Comparison of ENCODE assay signal across 10 cellular contexts in the genomic region with DNA sequence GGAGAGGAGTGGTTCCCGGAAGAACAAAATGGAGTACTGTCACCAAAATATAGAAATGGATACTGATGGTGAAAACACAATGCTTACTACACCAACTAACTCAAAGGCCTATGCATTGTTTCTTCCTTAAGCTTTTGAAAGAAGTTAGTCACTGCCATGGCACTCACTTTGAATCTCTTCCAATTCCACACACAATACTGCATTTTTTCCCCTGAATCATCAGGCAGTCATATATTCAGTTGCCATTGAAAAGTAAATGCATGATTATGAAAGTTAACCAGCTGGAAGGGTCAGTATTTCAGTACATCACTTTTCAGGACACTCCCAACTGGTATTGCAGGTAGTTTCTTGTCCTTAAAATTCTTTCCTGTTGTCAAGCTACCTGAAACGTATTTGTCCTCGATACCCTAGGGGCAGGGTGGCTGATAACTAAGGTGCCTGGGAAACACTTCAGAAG. TPM values are rescaled to one million over a fixed set of nuclear protein-coding genes. Genes with fewer than 3 reads are reported as not detected.
DNase-seq lines count a peak whose midpoint lies in the region.
"Had no signal": no experiment of that assay in that cellular context is flagged by ENCODE, and none has a peak within 500 bp of the region (broad histone marks: within the 10 kb centered on the region; RNA-seq: fewer than 3 reads in every experiment).

No MANE protein-coding gene starts in this region.

- no peak overlapping the region for H4K91ac ChIP-seq in mesenchymal stem cell (ENCODE audit: low read length)

- DNase-seq in M059J (ENCODE audit: low read depth) (peak; percentile 91), mesenchymal stem cell (peak; percentile 75), NCI-H345 (lab: John Stamatoyannopoulos, UW) (no peak), 8988T (no peak), KG1 (lab: John Stamatoyannopoulos, UW) (no peak)
- no peak for DNase-seq in stimulated activated CD4-positive, alpha-beta T cell treated with anti-CD3 and anti-CD28 coated beads, Interleukin-4, amount 100 ng/mL, for 24 hours
- DNase-seq: activated effector memory CD4-positive, alpha-beta T cell treated with anti-CD3 and anti-CD28 coated beads, Interleukin-2, amount 50 U/mL, for 16 hours; NCI-H1417 had no signal

- H3K27me3 ChIP-seq in mesenchymal stem cell (ENCODE audit: control insufficient read depth in 1 of 2, insufficient read depth in 1 of 2, low read length in 2 of 2) = no peaks in the 10 kb centered on the region

- H3K23ac ChIP-seq in mesenchymal stem cell (ENCODE audit: low read length in 2 of 2) = no peak overlapping the region

- H3K4me1 ChIP-seq in mesenchymal stem cell (ENCODE audit: control insufficient read depth, insufficient read depth, low read depth, low read length) (peaks cover 5% of the 10 kb centered on the region), urinary bladder (ENCODE audit: insufficient read depth) (no peaks in the 10 kb centered on the region)

- no peak overlapping the region for H3K4ac ChIP-seq in mesenchymal stem cell (ENCODE audit: low read depth in 1 of 2, low read length in 2 of 2)

- no peak overlapping the region for H2BK12ac ChIP-seq in mesenchymal stem cell (ENCODE audit: low read length in 2 of 2)

- H2AFZ ChIP-seq in mesenchymal stem cell (ENCODE audit: low read depth, low read length) = no peak overlapping the region

- no peak overlapping the region for H3K4me2 ChIP-seq in mesenchymal stem cell (ENCODE audit: low read length, poor library complexity, severe bottlenecking)

- peak overlapping the region; percentile 94 for H3K27ac ChIP-seq in cingulate gyrus (ENCODE audit: low read depth, low read length)
- H3K27ac ChIP-seq in mesenchymal stem cell (ENCODE audit: low read length, poor library complexity, severe bottlenecking) = peak overlapping the region; percentile 65
- peak overlapping the region; percentile 45 for H3K27ac ChIP-seq in urinary bladder (ENCODE audit: low read depth)

- no peak overlapping the region for H3K14ac ChIP-seq in mesenchymal stem cell (ENCODE audit: low read length in 2 of 2)

- H4K8ac ChIP-seq in mesenchymal stem cell (ENCODE audit: low read length) = no peak overlapping the region

- H2BK15ac ChIP-seq in mesenchymal stem cell (ENCODE audit: low read depth, poor library complexity, severe bottlenecking) = no peak overlapping the region

- H3K9me3 ChIP-seq in mesenchymal stem cell (ENCODE audit: control insufficient read depth, low read length) = no peaks in the 10 kb centered on the region

- WGBS in mesenchymal stem cell = 70% methylated on average over 2 of the region's 3 CpGs
- WGBS in urinary bladder = 66% methylated on average over 3 of the region's 3 CpGs

- H3K18ac ChIP-seq in mesenchymal stem cell (ENCODE audit: low read depth in 1 of 2, low read length in 2 of 2) = no peak overlapping the region

- H3K36me3 ChIP-seq in mesenchymal stem cell (ENCODE audit: control insufficient read depth in 1 of 2, insufficient read depth in 2 of 2, low read depth in 1 of 2, low read length in 2 of 2) (no peaks in the 10 kb centered on the region), urinary bladder (ENCODE audit: insufficient read depth) (no peaks in the 10 kb centered on the region)

- peaks cover 20% of the 10 kb centered on the region for H3K79me1 ChIP-seq in mesenchymal stem cell (replicated peaks; ENCODE audit: low read length, poor library complexity, severe bottlenecking)

- H2BK120ac ChIP-seq in mesenchymal stem cell (ENCODE audit: low read depth, low read length) = no peak overlapping the region

- no peak overlapping the region for H2AK5ac ChIP-seq in mesenchymal stem cell (ENCODE audit: low read length, severe bottlenecking)

- no peak overlapping the region for H2BK5ac ChIP-seq in mesenchymal stem cell (ENCODE audit: low read depth, low read length, poor library complexity, severe bottlenecking)

- peak overlapping the region; percentile 83 for H3K9ac ChIP-seq in mesenchymal stem cell (ENCODE audit: low read length)

- peak overlapping the region in 1 of 2 experiments; percentile 46 for H3K4me3 ChIP-seq in mesenchymal stem cell (ENCODE audit: insufficient read depth in 1 of 2, low read depth in 1 of 2, low read length in 2 of 2)
- H3K4me3 ChIP-seq in urinary bladder (ENCODE audit: low read depth, low read length) = no peak overlapping the region

RNA-seq across cellular contexts. Expression of a gene that starts 9.0 kb away (rescaled TPM):
- 18.9 and 31.9 TPM in 2 replicates for total RNA-seq in M059J (2014; rRNA removed; shearing (Covaris generic))
- polyA plus RNA-seq in mesenchymal stem cell (2013, experiment 1 of 2) = 50.9 TPM
- polyA plus RNA-seq in mesenchymal stem cell (2013, experiment 2 of 2) = 49.6 TPM
- 51.0 TPM for total RNA-seq in urinary bladder
- polyA plus RNA-seq in urinary bladder = 30.0 TPM

RNA-seq across cellular contexts. Expression of a gene that starts 59.7 kb away (rescaled TPM):
- total RNA-seq in M059J (2014; rRNA removed; shearing (Covaris generic)) = 37.5 and 41.1 TPM in 2 replicates
- 75.0 TPM for polyA plus RNA-seq in mesenchymal stem cell (2013, experiment 1 of 2)
- 75.6 TPM for polyA plus RNA-seq in mesenchymal stem cell (2013, experiment 2 of 2)
- total RNA-seq in urinary bladder = 130 TPM
- 27.0 TPM for polyA plus RNA-seq in urinary bladder

Comparison
In these comparisons a context has a peak if more than half of its experiments do, and no peak if none do; other contexts are left out.
1. DNase-seq: peak in M059J (single experiment) and mesenchymal stem cell (single experiment); none in NCI-H345 (single experiment), 8988T (single experiment), KG1 (single experiment) and stimulated activated CD4-positive, alpha-beta T cell treated with anti-CD3 and anti-CD28 coated beads, Interleukin-4, amount 100 ng/mL, for 24 hours (single experiment).
2. Peak in every context shown above with its lines, with median percentiles within 50 percentile points of each other: H3K27ac ChIP-seq.